ENCODE assay signal across 9 cellular contexts in genomic region chr11:86116386-86116726, GRCh38. TPM values are rescaled to one million over a fixed set of nuclear protein-coding genes. Genes with fewer than 3 reads are reported as not detected.
DNase-seq lines count a peak whose midpoint lies in the region; ATAC-seq and TF ChIP-seq lines count a peak whose summit lies in the region.
"Had no signal": no experiment of that assay in that cellular context is flagged by ENCODE, and none has a peak within 500 bp of the region (broad histone marks: within the 10 kb centered on the region; RNA-seq: fewer than 3 reads in every experiment).

No MANE protein-coding gene starts in this region.

- no peaks in the 10 kb centered on the region for H3K9me3 Mint-ChIP-seq in T-cell
- H3K9me3 Mint-ChIP-seq in type B pancreatic cell = no peaks in the 10 kb centered on the region

- POLR2A ChIA-PET in T-cell (lab: Charles Lee) = no interaction called here

- peaks cover 0 to 1% of the 10 kb centered on the region in 2 donors for H3K27me3 Mint-ChIP-seq in T-cell
- peaks cover 5% of the 10 kb centered on the region for H3K27me3 Mint-ChIP-seq in type B pancreatic cell

- TF ChIP-seq CTCF in fibroblast of the aortic adventitia (IDR thresholded peaks at IDR 0.05; ENCODE audit: insufficient read depth, low read length) (no peak), type B pancreatic cell (conservative IDR thresholded peaks at IDR 0.05) (no peak)

- DNase-seq in NK-92 treated with Interleukin-12 subunit alpha and Interleukin-12 subunit beta, amount 100 ng/mL, for 24 hours (lab: John Stamatoyannopoulos, UW) = peak; percentile 13
- no peak for DNase-seq in NK-92 (lab: John Stamatoyannopoulos, UW; ENCODE audit: unreplicated experiment)
- peak in 5 of 34 experiments; percentile 1 to 4 (median 3) for DNase-seq in T-cell
- DNase-seq in fibroblast of the aortic adventitia (ENCODE audit: low read depth) = peak; percentile 93
- DNase-seq in HUDEP-2 (lab: John Stamatoyannopoulos, UW; ENCODE audit: unreplicated experiment in 76 of 76) = no peak
- DNase-seq in NCI-H345 treated with DMSO at 0.1 percent for 48 hours (lab: John Stamatoyannopoulos, UW; ENCODE audit: unreplicated experiment) = no peak
- no peak for DNase-seq in type B pancreatic cell (ENCODE audit: extremely low spot score, unreplicated experiment)

- peak; percentile 84 for ATAC-seq in HG02840 (IDR thresholded peaks at IDR 0.05; ENCODE audit: low FRiP score, unreplicated experiment)
- ATAC-seq in T-cell (replicated peaks in 1 of 4) = peak; percentile 65 to 81 (median 72)

- H3K27ac Mint-ChIP-seq in T-cell = peak overlapping the region; percentile 34 to 56
- no peak overlapping the region for H3K27ac Mint-ChIP-seq in type B pancreatic cell

- H3K4me1 Mint-ChIP-seq in T-cell (peaks cover 17 to 26% (median 19%) of the 10 kb centered on the region in 3 donors), type B pancreatic cell (ENCODE audit: unreplicated experiment) (peaks cover 7% of the 10 kb centered on the region)

- H3K36me3 Mint-ChIP-seq in T-cell (no peaks in the 10 kb centered on the region), type B pancreatic cell (no peaks in the 10 kb centered on the region)

- no peak overlapping the region for H3K4me3 ChIP-seq in fibroblast of the aortic adventitia (ENCODE audit: low read depth, low read length)
- H3K4me3 ChIP-seq: BLaER1 had no signal

- H3K4me3 Mint-ChIP-seq in T-cell (peak overlapping the region in 2 of 3 donors; percentile 7 to 28), type B pancreatic cell (no peak overlapping the region)

- CTCF ChIA-PET in T-cell (lab: Charles Lee) = interaction anchor here in 1 of 2 donors (1.0 to 1.2 kb wide), 4 partner anchors 10 to 77 kb away, joined by 3 to 6 read pairs (median 4); no protein-coding TSS in a partner anchor

RNA-seq across cellular contexts. Expression of gene PICALM, which starts 47.5 kb away (rescaled TPM):
- total RNA-seq in T-cell (100 to 1,000 TPM in 4 of 5 donors, 10 to 100 TPM in 1; 97.7 to 121 (median 105) TPM), fibroblast of the aortic adventitia (ENCODE audit: low replicate concordance) (280 and 318 TPM in 2 replicates), type B pancreatic cell (ENCODE audit: low replicate concordance) (137 and 149 TPM in 2 replicates)

Comparison
In these comparisons a context has a peak if more than half of its experiments do, and no peak if none do; other contexts are left out.
1. DNase-seq: peak in NK-92 treated with Interleukin-12 subunit alpha and Interleukin-12 subunit beta, amount 100 ng/mL, for 24 hours (single experiment) and fibroblast of the aortic adventitia (single experiment); none in NK-92 (single experiment), HUDEP-2 (0 of 76), NCI-H345 treated with DMSO at 0.1 percent for 48 hours (single experiment) and type B pancreatic cell (single experiment).